In genomic region chr11:36509265-36509664, GRCh38 we compare ENCODE assay signal across 8 cellular contexts. TPM values are rescaled to one million over a fixed set of nuclear protein-coding genes. Genes with fewer than 3 reads are reported as not detected.
DNase-seq lines count a peak whose midpoint lies in the region; ATAC-seq, FAIRE-seq and TF ChIP-seq lines count a peak whose summit lies in the region.

No MANE protein-coding gene starts in this region.

- peak overlapping the region; percentile 93 for H3K4me3 ChIP-seq in DOHH2 (ENCODE audit: low read length)
- peak overlapping the region; percentile 96 to 97 for H3K4me3 ChIP-seq in Panc1 (ENCODE audit: low read depth in 2 of 2, low read length in 2 of 2)
- H3K4me3 ChIP-seq in brain microvascular endothelial cell (ENCODE audit: low read depth, low read length), result peak overlapping the region; percentile 98

- peaks cover 42% of the 10 kb centered on the region for H3K79me2 ChIP-seq in DOHH2 (ENCODE audit: control insufficient read depth, low read length)

- peak overlapping the region; percentile 92 for H3K4me2 ChIP-seq in DOHH2 (ENCODE audit: low read length)

- peaks cover 17% of the 10 kb centered on the region for H3K4me1 ChIP-seq in DOHH2 (ENCODE audit: control insufficient read depth, low read length)
- peaks cover 7% of the 10 kb centered on the region for H3K4me1 ChIP-seq in Panc1 (ENCODE audit: control insufficient read depth, insufficient read depth, low read length)

- in situ Hi-C loops in Panc1 (cut with HindIII; ENCODE audit: low pct_unique_long_range_greater_than_20kb, low sequenced_read_pairs) (no loop called here), brain microvascular endothelial cell (cut with HindIII; ENCODE audit: low pct_ligation_motif_present, low sequenced_read_pairs) (no loop called here)

- H3K9me2 ChIP-seq in DOHH2 (replicated peaks; ENCODE audit: control insufficient read depth, low read length), result no peaks in the 10 kb centered on the region

- no TSS peak for BruUV-seq in Panc1 (replicated peaks; lab: Mats Ljungman, UMichigan)

- POLR2A ChIA-PET in Panc1 (lab: Charles Lee), result interaction anchor here (0.6 kb wide), 2 partner anchors 10 to 135 kb away, joined by 3 to 5 read pairs; no protein-coding TSS in a partner anchor

- H3F3A ChIP-seq in DOHH2 (ENCODE audit: control insufficient read depth, insufficient read depth), result no peaks in the 10 kb centered on the region

- ATAC-seq in GM21786 (IDR thresholded peaks at IDR 0.05; ENCODE audit: unreplicated experiment) (peak; percentile 9), Panc1 (no peak)

- DNase-seq in Panc1 (ENCODE audit: low read depth, low spot score) (no peak), brain microvascular endothelial cell (peak; percentile 29), iris pigment epithelial cell (ENCODE audit: low read depth) (peak; percentile 54), T1000 (lab: John Stamatoyannopoulos, UW) (no peak), RCC 7860 (ENCODE audit: low spot score) (no peak)
- peak; percentile 14 for DNase-seq in stimulated activated CD4-positive, alpha-beta T cell treated with anti-CD3 and anti-CD28 coated beads, Interleukin-4, amount 100 ng/mL, for 1 hour

- no peaks in the 10 kb centered on the region for H3K27me3 ChIP-seq in DOHH2 (ENCODE audit: control insufficient read depth, low read length)
- no peaks in the 10 kb centered on the region for H3K27me3 ChIP-seq in Panc1 (ENCODE audit: control insufficient read depth, insufficient read depth, low read length)
- H3K27me3 ChIP-seq in brain microvascular endothelial cell (replicated peaks), result no peaks in the 10 kb centered on the region

- TF ChIP-seq CTCF in DOHH2 (IDR thresholded peaks at IDR 0.05; ENCODE audit: low read depth, low read length, poor library complexity, severe bottlenecking), result no peak
- TF ChIP-seq CTCF in Panc1 (IDR thresholded peaks at IDR 0.05), result no peak
- TF ChIP-seq CTCF in brain microvascular endothelial cell (IDR thresholded peaks at IDR 0.05; ENCODE audit: low read depth, low read length, missing control alignments), result no peak

- H3K27ac ChIP-seq in DOHH2 (ENCODE audit: low read depth, low read length) (no peak overlapping the region), Panc1 (ENCODE audit: low read length) (peak overlapping the region; percentile 86), brain microvascular endothelial cell (peak overlapping the region; percentile 87)

- CTCF ChIA-PET in Panc1 (lab: Charles Lee), result no interaction called here

- peaks cover 12% of the 10 kb centered on the region; the same call in 1 of the 2 replicates for H3K36me3 ChIP-seq in DOHH2 (ENCODE audit: control insufficient read depth, low read length)
- H3K36me3 ChIP-seq in Panc1 (ENCODE audit: control insufficient read depth, insufficient read depth, low read length), result peaks cover 3% of the 10 kb centered on the region; the same call in 1 of the 2 replicates
- H3K36me3 ChIP-seq in brain microvascular endothelial cell (replicated peaks), result no peaks in the 10 kb centered on the region

- no peak for FAIRE-seq in RCC 7860 (lab: Jason Lieb, UNC)

- intact Hi-C loops in Panc1 (cut with micrococcal nuclease; ENCODE audit: unreplicated experiment), result no loop called here

- no peaks in the 10 kb centered on the region; the same call in 1 of the 2 replicates for H4K20me1 ChIP-seq in DOHH2 (ENCODE audit: control insufficient read depth, insufficient read depth, low read depth, low read length)

- no peaks in the 10 kb centered on the region for H3K9me3 ChIP-seq in DOHH2 (ENCODE audit: control insufficient read depth, insufficient read depth, low read length)
- H3K9me3 ChIP-seq in Panc1 (ENCODE audit: control insufficient read depth, insufficient read depth, low read depth, low read length), result no peaks in the 10 kb centered on the region

RNA-seq across cellular contexts. Expression of gene TRAF6, which starts 0.8 kb away (rescaled TPM):
- 10.9 TPM for total RNA-seq in Panc1 (2021; ENCODE audit: unreplicated experiment)
- polyA plus RNA-seq in Panc1 (2012; ENCODE audit: insufficient read length), result 5.2 TPM

RNA-seq across cellular contexts. Expression of gene RAG1, which starts 58.5 kb away (rescaled TPM):
- 0.44 TPM for total RNA-seq in Panc1 (2021; ENCODE audit: unreplicated experiment)
- polyA plus RNA-seq in Panc1 (2012; ENCODE audit: insufficient read length), result 0.33 TPM

Comparison
In these comparisons a context has a peak if more than half of its experiments do, and no peak if none do; other contexts are left out.
1. DNase-seq: peak in brain microvascular endothelial cell (single experiment), iris pigment epithelial cell (single experiment) and stimulated activated CD4-positive, alpha-beta T cell treated with anti-CD3 and anti-CD28 coated beads, Interleukin-4, amount 100 ng/mL, for 1 hour (single experiment); none in Panc1 (single experiment), T1000 (single experiment) and RCC 7860 (single experiment).
2. Peak in every context shown above with its lines, with median percentiles within 50 percentile points of each other: H3K4me3 ChIP-seq.